ENCODE assay signal across 1 cellular context in the genomic region with DNA sequence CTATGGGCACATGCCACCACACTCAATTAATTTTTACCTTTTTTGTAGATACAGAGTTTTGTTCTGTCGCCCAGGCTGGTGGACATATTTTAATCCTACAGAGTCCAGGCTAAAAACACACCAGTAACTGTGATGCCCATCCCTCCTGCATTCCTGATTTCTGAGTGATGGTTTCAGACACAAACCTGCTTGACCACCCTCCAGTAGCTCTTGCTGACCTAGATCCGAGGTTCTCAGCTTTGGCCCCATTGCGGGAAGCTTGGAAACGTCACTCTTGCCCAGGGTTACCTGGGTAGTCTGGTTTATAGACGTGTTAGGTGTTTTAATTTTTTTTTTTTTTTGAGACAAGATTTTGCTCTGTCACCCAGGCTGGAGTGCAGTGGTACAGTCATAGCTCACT.
TF ChIP-seq lines count a peak whose summit lies in the region.

No MANE protein-coding gene starts in this region.

TF ChIP-seq in GM23338, 12 proteins besides CTCF, POLR2A, EP300 and RAD21 (continued from another document):
- TF ChIP-seq, protein P1, sequence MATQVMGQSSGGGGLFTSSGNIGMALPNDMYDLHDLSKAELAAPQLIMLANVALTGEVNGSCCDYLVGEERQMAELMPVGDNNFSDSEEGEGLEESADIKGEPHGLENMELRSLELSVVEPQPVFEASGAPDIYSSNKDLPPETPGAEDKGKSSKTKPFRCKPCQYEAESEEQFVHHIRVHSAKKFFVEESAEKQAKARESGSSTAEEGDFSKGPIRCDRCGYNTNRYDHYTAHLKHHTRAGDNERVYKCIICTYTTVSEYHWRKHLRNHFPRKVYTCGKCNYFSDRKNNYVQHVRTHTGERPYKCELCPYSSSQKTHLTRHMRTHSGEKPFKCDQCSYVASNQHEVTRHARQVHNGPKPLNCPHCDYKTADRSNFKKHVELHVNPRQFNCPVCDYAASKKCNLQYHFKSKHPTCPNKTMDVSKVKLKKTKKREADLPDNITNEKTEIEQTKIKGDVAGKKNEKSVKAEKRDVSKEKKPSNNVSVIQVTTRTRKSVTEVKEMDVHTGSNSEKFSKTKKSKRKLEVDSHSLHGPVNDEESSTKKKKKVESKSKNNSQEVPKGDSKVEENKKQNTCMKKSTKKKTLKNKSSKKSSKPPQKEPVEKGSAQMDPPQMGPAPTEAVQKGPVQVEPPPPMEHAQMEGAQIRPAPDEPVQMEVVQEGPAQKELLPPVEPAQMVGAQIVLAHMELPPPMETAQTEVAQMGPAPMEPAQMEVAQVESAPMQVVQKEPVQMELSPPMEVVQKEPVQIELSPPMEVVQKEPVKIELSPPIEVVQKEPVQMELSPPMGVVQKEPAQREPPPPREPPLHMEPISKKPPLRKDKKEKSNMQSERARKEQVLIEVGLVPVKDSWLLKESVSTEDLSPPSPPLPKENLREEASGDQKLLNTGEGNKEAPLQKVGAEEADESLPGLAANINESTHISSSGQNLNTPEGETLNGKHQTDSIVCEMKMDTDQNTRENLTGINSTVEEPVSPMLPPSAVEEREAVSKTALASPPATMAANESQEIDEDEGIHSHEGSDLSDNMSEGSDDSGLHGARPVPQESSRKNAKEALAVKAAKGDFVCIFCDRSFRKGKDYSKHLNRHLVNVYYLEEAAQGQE (IDR thresholded peaks at IDR 0.05; ENCODE audit: unreplicated experiment): no peak
- TF ChIP-seq CREB1 (CRISPR knock-in tag; IDR thresholded peaks at IDR 0.05; ENCODE audit: low read depth) (no peak), EZH2phosphoT487 (IDR thresholded peaks at IDR 0.05; ENCODE audit: unreplicated experiment) (no peak), STAT1 (IDR thresholded peaks at IDR 0.05; ENCODE audit: unreplicated experiment) (no peak), ZNF114 (CRISPR knock-in tag; IDR thresholded peaks at IDR 0.05) (no peak)
- TF ChIP-seq, protein P2, sequence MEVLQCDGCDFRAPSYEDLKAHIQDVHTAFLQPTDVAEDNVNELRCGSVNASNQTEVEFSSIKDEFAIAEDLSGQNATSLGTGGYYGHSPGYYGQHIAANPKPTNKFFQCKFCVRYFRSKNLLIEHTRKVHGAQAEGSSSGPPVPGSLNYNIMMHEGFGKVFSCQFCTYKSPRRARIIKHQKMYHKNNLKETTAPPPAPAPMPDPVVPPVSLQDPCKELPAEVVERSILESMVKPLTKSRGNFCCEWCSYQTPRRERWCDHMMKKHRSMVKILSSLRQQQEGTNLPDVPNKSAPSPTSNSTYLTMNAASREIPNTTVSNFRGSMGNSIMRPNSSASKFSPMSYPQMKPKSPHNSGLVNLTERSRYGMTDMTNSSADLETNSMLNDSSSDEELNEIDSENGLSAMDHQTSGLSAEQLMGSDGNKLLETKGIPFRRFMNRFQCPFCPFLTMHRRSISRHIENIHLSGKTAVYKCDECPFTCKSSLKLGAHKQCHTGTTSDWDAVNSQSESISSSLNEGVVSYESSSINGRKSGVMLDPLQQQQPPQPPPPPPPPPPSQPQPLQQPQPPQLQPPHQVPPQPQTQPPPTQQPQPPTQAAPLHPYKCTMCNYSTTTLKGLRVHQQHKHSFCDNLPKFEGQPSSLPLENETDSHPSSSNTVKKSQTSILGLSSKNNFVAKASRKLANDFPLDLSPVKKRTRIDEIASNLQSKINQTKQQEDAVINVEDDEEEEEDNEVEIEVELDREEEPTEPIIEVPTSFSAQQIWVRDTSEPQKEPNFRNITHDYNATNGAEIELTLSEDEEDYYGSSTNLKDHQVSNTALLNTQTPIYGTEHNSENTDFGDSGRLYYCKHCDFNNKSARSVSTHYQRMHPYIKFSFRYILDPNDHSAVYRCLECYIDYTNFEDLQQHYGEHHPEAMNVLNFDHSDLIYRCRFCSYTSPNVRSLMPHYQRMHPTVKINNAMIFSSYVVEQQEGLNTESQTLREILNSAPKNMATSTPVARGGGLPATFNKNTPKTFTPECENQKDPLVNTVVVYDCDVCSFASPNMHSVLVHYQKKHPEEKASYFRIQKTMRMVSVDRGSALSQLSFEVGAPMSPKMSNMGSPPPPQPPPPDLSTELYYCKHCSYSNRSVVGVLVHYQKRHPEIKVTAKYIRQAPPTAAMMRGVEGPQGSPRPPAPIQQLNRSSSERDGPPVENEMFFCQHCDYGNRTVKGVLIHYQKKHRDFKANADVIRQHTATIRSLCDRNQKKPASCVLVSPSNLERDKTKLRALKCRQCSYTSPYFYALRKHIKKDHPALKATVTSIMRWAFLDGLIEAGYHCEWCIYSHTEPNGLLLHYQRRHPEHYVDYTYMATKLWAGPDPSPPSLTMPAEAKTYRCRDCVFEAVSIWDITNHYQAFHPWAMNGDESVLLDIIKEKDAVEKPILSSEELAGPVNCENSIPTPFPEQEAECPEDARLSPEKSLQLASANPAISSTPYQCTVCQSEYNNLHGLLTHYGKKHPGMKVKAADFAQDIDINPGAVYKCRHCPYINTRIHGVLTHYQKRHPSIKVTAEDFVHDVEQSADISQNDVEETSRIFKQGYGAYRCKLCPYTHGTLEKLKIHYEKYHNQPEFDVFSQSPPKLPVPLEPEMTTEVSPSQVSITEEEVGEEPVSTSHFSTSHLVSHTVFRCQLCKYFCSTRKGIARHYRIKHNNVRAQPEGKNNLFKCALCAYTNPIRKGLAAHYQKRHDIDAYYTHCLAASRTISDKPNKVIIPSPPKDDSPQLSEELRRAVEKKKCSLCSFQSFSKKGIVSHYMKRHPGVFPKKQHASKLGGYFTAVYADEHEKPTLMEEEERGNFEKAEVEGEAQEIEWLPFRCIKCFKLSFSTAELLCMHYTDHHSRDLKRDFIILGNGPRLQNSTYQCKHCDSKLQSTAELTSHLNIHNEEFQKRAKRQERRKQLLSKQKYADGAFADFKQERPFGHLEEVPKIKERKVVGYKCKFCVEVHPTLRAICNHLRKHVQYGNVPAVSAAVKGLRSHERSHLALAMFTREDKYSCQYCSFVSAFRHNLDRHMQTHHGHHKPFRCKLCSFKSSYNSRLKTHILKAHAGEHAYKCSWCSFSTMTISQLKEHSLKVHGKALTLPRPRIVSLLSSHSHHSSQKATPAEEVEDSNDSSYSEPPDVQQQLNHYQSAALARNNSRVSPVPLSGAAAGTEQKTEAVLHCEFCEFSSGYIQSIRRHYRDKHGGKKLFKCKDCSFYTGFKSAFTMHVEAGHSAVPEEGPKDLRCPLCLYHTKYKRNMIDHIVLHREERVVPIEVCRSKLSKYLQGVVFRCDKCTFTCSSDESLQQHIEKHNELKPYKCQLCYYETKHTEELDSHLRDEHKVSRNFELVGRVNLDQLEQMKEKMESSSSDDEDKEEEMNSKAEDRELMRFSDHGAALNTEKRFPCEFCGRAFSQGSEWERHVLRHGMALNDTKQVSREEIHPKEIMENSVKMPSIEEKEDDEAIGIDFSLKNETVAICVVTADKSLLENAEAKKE (CRISPR knock-in tag; IDR thresholded peaks at IDR 0.05): no peak
